Comparison of ENCODE assay signal across 8 cellular contexts in the genomic region with DNA sequence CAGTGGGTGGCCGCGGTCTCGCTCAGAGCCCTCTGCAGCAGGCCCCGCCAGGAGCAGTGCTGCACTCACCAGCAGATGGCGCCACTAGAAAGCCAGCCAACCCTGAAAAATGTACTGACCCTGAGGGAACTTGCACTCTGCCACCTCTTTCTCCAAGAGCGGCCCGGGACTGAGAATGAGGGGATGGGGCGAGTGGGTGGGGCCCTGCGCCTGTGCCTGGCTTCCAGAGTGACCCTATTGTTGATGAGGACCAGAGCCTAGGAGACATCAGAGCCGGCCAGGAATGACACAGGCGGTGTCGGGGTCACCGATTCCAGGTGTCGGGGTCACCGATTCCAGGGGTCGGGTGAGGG. TPM values are rescaled to one million over a fixed set of nuclear protein-coding genes. Genes with fewer than 3 reads are reported as not detected.
A peak's percentile ranks its signal among the peaks of the same experiment; 100 is the strongest.
DNase-seq lines count a peak whose midpoint lies in the region; ATAC-seq and TF ChIP-seq lines count a peak whose summit lies in the region.

No MANE protein-coding gene starts in this region.

- H3K27me3 Mint-ChIP-seq in CD4-positive, alpha-beta memory T cell: peaks cover 3 to 4% of the 10 kb centered on the region in 2 donors
- no peaks in the 10 kb centered on the region for H3K27me3 Mint-ChIP-seq in progenitor cell of endocrine pancreas

- POLR2A ChIA-PET in CD4-positive, alpha-beta memory T cell (lab: Charles Lee; ENCODE audit: partially characterized antibody): no interaction called here

- no peak overlapping the region for H3K27ac ChIP-seq in CD4-positive, alpha-beta memory T cell (ENCODE audit: low read depth, low read length)
- H3K27ac ChIP-seq in urinary bladder (ENCODE audit: low read depth): peak overlapping the region; percentile 27

- peak; percentile 92 for TF ChIP-seq CTCF in progenitor cell of endocrine pancreas (IDR thresholded peaks at IDR 0.05; ENCODE audit: unreplicated experiment)

- CTCF ChIA-PET in CD4-positive, alpha-beta memory T cell (lab: Charles Lee; ENCODE audit: partially characterized antibody): interaction anchor here (0.5 to 6.9 kb wide), 28 partner anchors 8 to 1029 kb away, joined by 3 to 84 read pairs (median 4); partner anchors contain the start of gene CSNK1A1

- H3K4me3 Mint-ChIP-seq in CD4-positive, alpha-beta memory T cell: no peak overlapping the region
- no peak overlapping the region for H3K4me3 Mint-ChIP-seq in progenitor cell of endocrine pancreas (ENCODE audit: low read depth)

- H3K27ac Mint-ChIP-seq in CD4-positive, alpha-beta memory T cell: peak overlapping the region in 3 of 7 donors; percentile 43 to 58 (median 53)
- H3K27ac Mint-ChIP-seq in activated naive CD4-positive, alpha-beta T cell treated with anti-CD3 and anti-CD28 coated beads, Interleukin-2, amount 50 U/mL, for 72 hours: no peak overlapping the region
- H3K27ac Mint-ChIP-seq in progenitor cell of endocrine pancreas: no peak overlapping the region

- intact Hi-C loops in CD4-positive, alpha-beta memory T cell (cut with micrococcal nuclease): loop anchor here (1.0 kb wide), 1 partner anchor 182 kb away; no protein-coding TSS in a partner anchor
- intact Hi-C loops in cardiac septum (cut with DNase I): loop anchor here (1.0 to 5.0 kb wide), 3 partner anchors 49 to 180 kb away; no protein-coding TSS in a partner anchor

- no peaks in the 10 kb centered on the region for H3K27me3 ChIP-seq in CD4-positive, alpha-beta memory T cell (ENCODE audit: insufficient read depth, low read length)

- DNase-seq in CD4-positive, alpha-beta memory T cell: peak; percentile 50 to 56 (median 54)
- peak; percentile 93 for DNase-seq in HuH-7.5 (ENCODE audit: low spot score)
- DNase-seq in SKM-1 treated with dmso at 0.1 percent for 144 hours (lab: John Stamatoyannopoulos, UW; ENCODE audit: unreplicated experiment): peak; percentile 73
- DNase-seq in activated naive CD4-positive, alpha-beta T cell treated with anti-CD3 and anti-CD28 coated beads, Interleukin-2, amount 50 U/mL, for 72 hours (ENCODE audit: low spot score in 2 of 2): peak; percentile 71 to 84
- peak; percentile 90 for DNase-seq in cardiac septum (ENCODE audit: low spot score)
- DNase-seq in progenitor cell of endocrine pancreas (ENCODE audit: low spot score, unreplicated experiment): peak; percentile 76

- peaks cover 0 to 4% of the 10 kb centered on the region in 2 donors for H3K36me3 Mint-ChIP-seq in CD4-positive, alpha-beta memory T cell
- H3K36me3 Mint-ChIP-seq in activated naive CD4-positive, alpha-beta T cell treated with anti-CD3 and anti-CD28 coated beads, Interleukin-2, amount 50 U/mL, for 72 hours: no peaks in the 10 kb centered on the region
- no peaks in the 10 kb centered on the region for H3K36me3 Mint-ChIP-seq in progenitor cell of endocrine pancreas (ENCODE audit: insufficient read depth)

- peak; percentile 78 for ATAC-seq in GM19395 (IDR thresholded peaks at IDR 0.05; ENCODE audit: unreplicated experiment)
- ATAC-seq in activated naive CD4-positive, alpha-beta T cell treated with anti-CD3 and anti-CD28 coated beads, Interleukin-2, amount 50 U/mL, for 72 hours: peak; percentile 88 to 94

- 24% methylated on average over 16 of the region's 16 CpGs for WGBS in urinary bladder

- H3K4me1 Mint-ChIP-seq in CD4-positive, alpha-beta memory T cell: peaks cover 0 to 4% (median 1%) of the 10 kb centered on the region in 4 donors
- peaks cover 2% of the 10 kb centered on the region for H3K4me1 Mint-ChIP-seq in progenitor cell of endocrine pancreas (ENCODE audit: low read depth)

- H3K9me3 ChIP-seq in CD4-positive, alpha-beta memory T cell (ENCODE audit: control insufficient read depth in 1 of 2, low read length in 2 of 2): no peaks in the 10 kb centered on the region

- no peaks in the 10 kb centered on the region for H3K4me1 ChIP-seq in CD4-positive, alpha-beta memory T cell (ENCODE audit: insufficient read depth, low read length)
- H3K4me1 ChIP-seq in urinary bladder (ENCODE audit: insufficient read depth): no peaks in the 10 kb centered on the region

- no peaks in the 10 kb centered on the region for H3K9me3 Mint-ChIP-seq in CD4-positive, alpha-beta memory T cell
- H3K9me3 Mint-ChIP-seq in activated naive CD4-positive, alpha-beta T cell treated with anti-CD3 and anti-CD28 coated beads, Interleukin-2, amount 50 U/mL, for 72 hours: no peaks in the 10 kb centered on the region
- H3K9me3 Mint-ChIP-seq in progenitor cell of endocrine pancreas (ENCODE audit: low read depth): no peaks in the 10 kb centered on the region

- H3K36me3 ChIP-seq in CD4-positive, alpha-beta memory T cell (ENCODE audit: insufficient read depth, low read length): no peaks in the 10 kb centered on the region
- no peaks in the 10 kb centered on the region for H3K36me3 ChIP-seq in urinary bladder (ENCODE audit: insufficient read depth)

- no peak overlapping the region for H3K4me3 ChIP-seq in CD4-positive, alpha-beta memory T cell (ENCODE audit: low read length in 2 of 2)
- H3K4me3 ChIP-seq in urinary bladder (ENCODE audit: low read depth, low read length): no peak overlapping the region

RNA-seq across cellular contexts. Expression of gene IL17B, which starts 2.9 kb away (rescaled TPM):
- not detected for total RNA-seq in CD4-positive, alpha-beta memory T cell
- not detected for polyA plus RNA-seq in CD4-positive, alpha-beta memory T cell
- not detected for total RNA-seq in activated naive CD4-positive, alpha-beta T cell treated with anti-CD3 and anti-CD28 coated beads, Interleukin-2, amount 50 U/mL, for 72 hours
- total RNA-seq in cardiac septum: not detected
- not detected in 2 replicates for total RNA-seq in progenitor cell of endocrine pancreas
- 8.9 TPM for total RNA-seq in urinary bladder
- polyA plus RNA-seq in urinary bladder: 3.7 TPM

RNA-seq across cellular contexts. Expression of gene PCYOX1L, which starts 24.1 kb away (rescaled TPM):
- total RNA-seq in CD4-positive, alpha-beta memory T cell: 10 to 100 TPM; 40.4 to 43.9 TPM
- polyA plus RNA-seq in CD4-positive, alpha-beta memory T cell: 10 to 100 TPM in 1 of 2 donors, 1 to 10 TPM in 1; 9.9 to 15.6 TPM
- 10 to 100 TPM; 14.2 to 19.7 TPM for total RNA-seq in activated naive CD4-positive, alpha-beta T cell treated with anti-CD3 and anti-CD28 coated beads, Interleukin-2, amount 50 U/mL, for 72 hours
- total RNA-seq in cardiac septum: 4.3 TPM
- total RNA-seq in progenitor cell of endocrine pancreas: 18.6 and 20.6 TPM in 2 replicates
- 8.1 TPM for total RNA-seq in urinary bladder
- 7.8 TPM for polyA plus RNA-seq in urinary bladder

RNA-seq across cellular contexts. Expression of gene GRPEL2, which starts 36.7 kb away (rescaled TPM):
- 10 to 100 TPM; 39.4 to 41.9 TPM for total RNA-seq in CD4-positive, alpha-beta memory T cell
- polyA plus RNA-seq in CD4-positive, alpha-beta memory T cell: 1 to 10 TPM; 6.9 to 7.1 TPM
- 10 to 100 TPM; 26.9 to 43.0 TPM for total RNA-seq in activated naive CD4-positive, alpha-beta T cell treated with anti-CD3 and anti-CD28 coated beads, Interleukin-2, amount 50 U/mL, for 72 hours
- 11.0 TPM for total RNA-seq in cardiac septum
- 17.6 and 20.2 TPM in 2 replicates for total RNA-seq in progenitor cell of endocrine pancreas
- total RNA-seq in urinary bladder: 17.6 TPM
- polyA plus RNA-seq in urinary bladder: 5.1 TPM
